ENCODE assay signal across 14 cellular contexts in the genomic region with DNA sequence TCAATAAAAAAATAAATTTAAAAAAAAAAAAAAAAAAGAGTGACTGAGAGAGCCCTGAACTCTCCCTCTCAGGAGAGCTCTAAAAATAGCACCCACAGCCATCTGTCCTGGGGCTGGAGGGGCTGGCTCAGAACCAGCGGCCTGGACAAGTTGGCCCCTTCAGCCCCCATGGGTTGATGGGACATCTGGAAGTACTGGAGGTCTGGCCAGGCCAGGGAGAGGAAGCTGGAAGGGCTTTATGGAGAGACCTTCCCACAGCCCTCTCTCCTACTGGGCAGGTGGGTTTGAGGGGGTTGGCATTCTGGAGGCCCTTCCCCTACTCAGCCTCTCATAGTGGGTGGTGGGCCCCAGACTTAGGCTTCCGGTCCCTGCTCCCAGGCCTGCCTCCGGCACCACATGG.
"Had no signal": no experiment of that assay in that cellular context is flagged by ENCODE, and none has a peak within 500 bp of the region (broad histone marks: within the 10 kb centered on the region; RNA-seq: fewer than 3 reads in every experiment).

No MANE protein-coding gene starts in this region.

- H3K4me3 Mint-ChIP-seq: activated CD4-positive, alpha-beta T cell treated with anti-CD3 and anti-CD28 coated beads for 36 hours; activated CD8-positive, alpha-beta T cell treated with anti-CD3 and anti-CD28 coated beads for 36 hours; activated naive CD8-positive, alpha-beta T cell treated with anti-CD3 and anti-CD28 coated beads, Interleukin-2, amount 10 ng/mL, durations not matched to agents 7 days and 5 days; activated T-cell treated with anti-CD3 and anti-CD28 coated beads, Interleukin-2, amount 50 U/mL, for 72 hours; stimulated activated effector memory CD8-positive, alpha-beta T cell treated with anti-CD3 and anti-CD28 coated beads, Interleukin-12 subunit alpha, Interleukin-12 subunit beta, amount 100 ng/mL, for 72 hours had no signal

- DNase-seq: activated CD4-positive, alpha-beta T cell treated with anti-CD3 and anti-CD28 coated beads for 36 hours; activated CD8-positive, alpha-beta memory T cell treated with anti-CD3 and anti-CD28 coated beads, Interleukin-2, amount 50 U/mL, for 4 hours; activated CD8-positive, alpha-beta T cell treated with anti-CD3 and anti-CD28 coated beads for 36 hours; activated naive CD8-positive, alpha-beta T cell treated with anti-CD3 and anti-CD28 coated beads, Interleukin-2, amount 10 ng/mL, durations not matched to agents 7 days and 5 days; activated T-cell treated with anti-CD3 and anti-CD28 coated beads, Interleukin-2, amount 50 U/mL, for 72 hours; islet precursor cell; pancreas; SW 1271 had no signal

- ATAC-seq: activated CD4-positive, alpha-beta T cell treated with anti-CD3 and anti-CD28 coated beads for 36 hours; activated CD8-positive, alpha-beta T cell treated with anti-CD3 and anti-CD28 coated beads for 36 hours; activated T-cell treated with anti-CD3 and anti-CD28 coated beads, Interleukin-2, amount 50 U/mL, for 72 hours; pancreas; stimulated activated effector memory CD8-positive, alpha-beta T cell treated with anti-CD3 and anti-CD28 coated beads, Interleukin-12 subunit alpha, Interleukin-12 subunit beta, amount 100 ng/mL, for 72 hours had no signal

- FAIRE-seq: endothelial cell of umbilical vein, frontal cortex, pancreas had no signal

- H3K27me3 ChIP-seq: breast epithelium, pancreas had no signal

- H3K4me1 ChIP-seq: breast epithelium had no signal

- H3K36me3 ChIP-seq: breast epithelium, pancreas, tibial nerve had no signal

- H3K9me3 Mint-ChIP-seq: activated CD8-positive, alpha-beta T cell treated with anti-CD3 and anti-CD28 coated beads for 36 hours; activated naive CD8-positive, alpha-beta T cell treated with anti-CD3 and anti-CD28 coated beads, Interleukin-2, amount 10 ng/mL, durations not matched to agents 7 days and 5 days; activated T-cell treated with anti-CD3 and anti-CD28 coated beads, Interleukin-2, amount 50 U/mL, for 72 hours; stimulated activated effector memory CD8-positive, alpha-beta T cell treated with anti-CD3 and anti-CD28 coated beads, Interleukin-12 subunit alpha, Interleukin-12 subunit beta, amount 100 ng/mL, for 72 hours had no signal

- H3K27ac ChIP-seq: breast epithelium, tibial nerve had no signal

- H3K4me2 ChIP-seq: smooth muscle cell had no signal

- H3K27ac Mint-ChIP-seq: activated CD4-positive, alpha-beta T cell treated with anti-CD3 and anti-CD28 coated beads for 36 hours; activated CD8-positive, alpha-beta T cell treated with anti-CD3 and anti-CD28 coated beads for 36 hours; activated naive CD8-positive, alpha-beta T cell treated with anti-CD3 and anti-CD28 coated beads, Interleukin-2, amount 10 ng/mL, durations not matched to agents 7 days and 5 days; activated T-cell treated with anti-CD3 and anti-CD28 coated beads, Interleukin-2, amount 50 U/mL, for 72 hours; stimulated activated effector memory CD8-positive, alpha-beta T cell treated with anti-CD3 and anti-CD28 coated beads, Interleukin-12 subunit alpha, Interleukin-12 subunit beta, amount 100 ng/mL, for 72 hours had no signal

- H3K9me3 ChIP-seq: breast epithelium, pancreas, tibial nerve had no signal

- H3K4me3 ChIP-seq: breast epithelium, smooth muscle cell, tibial nerve had no signal

- H3K36me3 Mint-ChIP-seq: activated naive CD8-positive, alpha-beta T cell treated with anti-CD3 and anti-CD28 coated beads, Interleukin-2, amount 10 ng/mL, durations not matched to agents 7 days and 5 days; stimulated activated effector memory CD8-positive, alpha-beta T cell treated with anti-CD3 and anti-CD28 coated beads, Interleukin-12 subunit alpha, Interleukin-12 subunit beta, amount 100 ng/mL, for 72 hours had no signal
